ENCODE assay signal across 1 cellular context in the genomic region with DNA sequence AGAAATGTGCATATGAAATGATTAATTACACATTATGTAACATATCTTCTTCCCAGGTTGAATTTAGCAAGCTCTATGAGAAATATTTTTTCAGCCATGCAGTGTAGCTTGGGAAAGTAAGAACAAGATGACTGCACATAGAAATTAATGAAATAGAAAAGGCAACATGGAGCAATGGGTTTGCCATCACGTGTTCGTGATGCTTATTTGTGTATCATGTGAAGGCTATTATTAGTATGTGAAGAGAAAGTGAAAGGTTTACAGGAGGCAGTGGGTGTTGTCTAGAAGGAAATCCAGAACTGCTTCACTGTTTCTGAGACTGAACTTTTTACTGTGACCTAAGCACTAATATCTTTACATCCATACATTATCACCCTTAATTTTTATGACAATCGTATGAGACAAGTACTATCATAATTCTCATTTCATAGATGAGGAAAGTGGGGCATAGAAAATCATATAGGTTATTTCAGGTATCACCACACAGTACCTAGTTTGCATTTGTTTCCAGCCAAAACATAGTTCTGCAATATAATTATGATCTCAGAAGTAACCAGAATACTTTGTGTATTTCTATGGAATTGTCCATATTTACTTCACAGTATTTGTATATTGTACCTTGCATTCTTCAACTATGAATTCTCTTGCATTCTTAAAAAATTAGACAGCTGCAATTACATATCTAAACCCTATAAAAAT.
A peak's percentile ranks its signal among the peaks of the same experiment; 100 is the strongest.
TF ChIP-seq lines count a peak whose summit lies in the region.

No MANE protein-coding gene starts in this region.

TF ChIP-seq in GM12878, 131 proteins besides CTCF, POLR2A, EP300 and RAD21:
- TF ChIP-seq, protein P1, sequence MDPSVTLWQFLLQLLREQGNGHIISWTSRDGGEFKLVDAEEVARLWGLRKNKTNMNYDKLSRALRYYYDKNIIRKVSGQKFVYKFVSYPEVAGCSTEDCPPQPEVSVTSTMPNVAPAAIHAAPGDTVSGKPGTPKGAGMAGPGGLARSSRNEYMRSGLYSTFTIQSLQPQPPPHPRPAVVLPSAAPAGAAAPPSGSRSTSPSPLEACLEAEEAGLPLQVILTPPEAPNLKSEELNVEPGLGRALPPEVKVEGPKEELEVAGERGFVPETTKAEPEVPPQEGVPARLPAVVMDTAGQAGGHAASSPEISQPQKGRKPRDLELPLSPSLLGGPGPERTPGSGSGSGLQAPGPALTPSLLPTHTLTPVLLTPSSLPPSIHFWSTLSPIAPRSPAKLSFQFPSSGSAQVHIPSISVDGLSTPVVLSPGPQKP (IDR thresholded peaks at IDR 0.05; ENCODE audit: low read depth, low read length): no peak
- TF ChIP-seq, protein P2, sequence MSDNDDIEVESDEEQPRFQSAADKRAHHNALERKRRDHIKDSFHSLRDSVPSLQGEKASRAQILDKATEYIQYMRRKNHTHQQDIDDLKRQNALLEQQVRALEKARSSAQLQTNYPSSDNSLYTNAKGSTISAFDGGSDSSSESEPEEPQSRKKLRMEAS (IDR thresholded peaks at IDR 0.05; ENCODE audit: low read depth, low read length): peak; percentile 66; the same call in 1 of the 2 replicates
- 0 out of 2 replicates have a peak, but pooled peaks have one; percentile 51 for TF ChIP-seq CREB1 (IDR thresholded peaks at IDR 0.05; ENCODE audit: low read depth)
- TF ChIP-seq, protein P3, sequence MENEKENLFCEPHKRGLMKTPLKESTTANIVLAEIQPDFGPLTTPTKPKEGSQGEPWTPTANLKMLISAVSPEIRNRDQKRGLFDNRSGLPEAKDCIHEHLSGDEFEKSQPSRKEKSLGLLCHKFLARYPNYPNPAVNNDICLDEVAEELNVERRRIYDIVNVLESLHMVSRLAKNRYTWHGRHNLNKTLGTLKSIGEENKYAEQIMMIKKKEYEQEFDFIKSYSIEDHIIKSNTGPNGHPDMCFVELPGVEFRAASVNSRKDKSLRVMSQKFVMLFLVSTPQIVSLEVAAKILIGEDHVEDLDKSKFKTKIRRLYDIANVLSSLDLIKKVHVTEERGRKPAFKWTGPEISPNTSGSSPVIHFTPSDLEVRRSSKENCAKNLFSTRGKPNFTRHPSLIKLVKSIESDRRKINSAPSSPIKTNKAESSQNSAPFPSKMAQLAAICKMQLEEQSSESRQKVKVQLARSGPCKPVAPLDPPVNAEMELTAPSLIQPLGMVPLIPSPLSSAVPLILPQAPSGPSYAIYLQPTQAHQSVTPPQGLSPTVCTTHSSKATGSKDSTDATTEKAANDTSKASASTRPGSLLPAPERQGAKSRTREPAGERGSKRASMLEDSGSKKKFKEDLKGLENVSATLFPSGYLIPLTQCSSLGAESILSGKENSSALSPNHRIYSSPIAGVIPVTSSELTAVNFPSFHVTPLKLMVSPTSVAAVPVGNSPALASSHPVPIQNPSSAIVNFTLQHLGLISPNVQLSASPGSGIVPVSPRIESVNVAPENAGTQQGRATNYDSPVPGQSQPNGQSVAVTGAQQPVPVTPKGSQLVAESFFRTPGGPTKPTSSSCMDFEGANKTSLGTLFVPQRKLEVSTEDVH (IDR thresholded peaks at IDR 0.05; ENCODE audit: low read depth, partially characterized antibody): no peak
- 0 out of 2 replicates have a peak, but pooled peaks have one; percentile 21 for TF ChIP-seq MXI1 (IDR thresholded peaks at IDR 0.05; ENCODE audit: low read depth, low read length)
- TF ChIP-seq YY1 (IDR thresholded peaks at IDR 0.05; ENCODE audit: low read depth, low read length): 0 out of 2 replicates have a peak, but pooled peaks have one; percentile 43
- TF ChIP-seq BHLHE40 (IDR thresholded peaks at IDR 0.05; ENCODE audit: borderline replicate concordance in 1 of 2, low read depth in 2 of 2, low read length in 1 of 2): peak; percentile 90 to 92
- TF ChIP-seq, protein P4, sequence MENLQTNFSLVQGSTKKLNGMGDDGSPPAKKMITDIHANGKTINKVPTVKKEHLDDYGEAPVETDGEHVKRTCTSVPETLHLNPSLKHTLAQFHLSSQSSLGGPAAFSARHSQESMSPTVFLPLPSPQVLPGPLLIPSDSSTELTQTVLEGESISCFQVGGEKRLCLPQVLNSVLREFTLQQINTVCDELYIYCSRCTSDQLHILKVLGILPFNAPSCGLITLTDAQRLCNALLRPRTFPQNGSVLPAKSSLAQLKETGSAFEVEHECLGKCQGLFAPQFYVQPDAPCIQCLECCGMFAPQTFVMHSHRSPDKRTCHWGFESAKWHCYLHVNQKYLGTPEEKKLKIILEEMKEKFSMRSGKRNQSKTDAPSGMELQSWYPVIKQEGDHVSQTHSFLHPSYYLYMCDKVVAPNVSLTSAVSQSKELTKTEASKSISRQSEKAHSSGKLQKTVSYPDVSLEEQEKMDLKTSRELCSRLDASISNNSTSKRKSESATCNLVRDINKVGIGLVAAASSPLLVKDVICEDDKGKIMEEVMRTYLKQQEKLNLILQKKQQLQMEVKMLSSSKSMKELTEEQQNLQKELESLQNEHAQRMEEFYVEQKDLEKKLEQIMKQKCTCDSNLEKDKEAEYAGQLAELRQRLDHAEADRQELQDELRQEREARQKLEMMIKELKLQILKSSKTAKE (IDR thresholded peaks at IDR 0.05; ENCODE audit: low read depth, poor library complexity, severe bottlenecking): peak; percentile 46
- TF ChIP-seq RAD51 (IDR thresholded peaks at IDR 0.05): peak; percentile 99
- TF ChIP-seq, protein P5, sequence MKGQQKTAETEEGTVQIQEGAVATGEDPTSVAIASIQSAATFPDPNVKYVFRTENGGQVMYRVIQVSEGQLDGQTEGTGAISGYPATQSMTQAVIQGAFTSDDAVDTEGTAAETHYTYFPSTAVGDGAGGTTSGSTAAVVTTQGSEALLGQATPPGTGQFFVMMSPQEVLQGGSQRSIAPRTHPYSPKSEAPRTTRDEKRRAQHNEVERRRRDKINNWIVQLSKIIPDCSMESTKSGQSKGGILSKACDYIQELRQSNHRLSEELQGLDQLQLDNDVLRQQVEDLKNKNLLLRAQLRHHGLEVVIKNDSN (IDR thresholded peaks at IDR 0.05; ENCODE audit: borderline replicate concordance, extremely low read length, insufficient read depth, low read depth, low read length): peak; percentile 78
- TF ChIP-seq, protein P6, sequence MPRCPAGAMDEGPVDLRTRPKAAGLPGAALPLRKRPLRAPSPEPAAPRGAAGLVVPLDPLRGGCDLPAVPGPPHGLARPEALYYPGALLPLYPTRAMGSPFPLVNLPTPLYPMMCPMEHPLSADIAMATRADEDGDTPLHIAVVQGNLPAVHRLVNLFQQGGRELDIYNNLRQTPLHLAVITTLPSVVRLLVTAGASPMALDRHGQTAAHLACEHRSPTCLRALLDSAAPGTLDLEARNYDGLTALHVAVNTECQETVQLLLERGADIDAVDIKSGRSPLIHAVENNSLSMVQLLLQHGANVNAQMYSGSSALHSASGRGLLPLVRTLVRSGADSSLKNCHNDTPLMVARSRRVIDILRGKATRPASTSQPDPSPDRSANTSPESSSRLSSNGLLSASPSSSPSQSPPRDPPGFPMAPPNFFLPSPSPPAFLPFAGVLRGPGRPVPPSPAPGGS (IDR thresholded peaks at IDR 0.05; ENCODE audit: borderline replicate concordance, insufficient read depth, low read depth, low read length, poor library complexity, severe bottlenecking): peak; percentile 53
- no peak for TF ChIP-seq ZZZ3 (IDR thresholded peaks at IDR 0.05; ENCODE audit: control insufficient read depth, insufficient read length, low read depth)
- peak; percentile 10; the same call in 1 of the 2 replicates for TF ChIP-seq ZNF24 (IDR thresholded peaks at IDR 0.05)
- TF ChIP-seq MEF2B (IDR thresholded peaks at IDR 0.05; ENCODE audit: partially characterized antibody, poor library complexity, severe bottlenecking): peak; percentile 90
- peak; percentile 36; the same call in 1 of the 2 replicates for TF ChIP-seq DPF2 (IDR thresholded peaks at IDR 0.05)
- TF ChIP-seq HDAC2 (IDR thresholded peaks at IDR 0.05): no peak
- TF ChIP-seq, protein P7, sequence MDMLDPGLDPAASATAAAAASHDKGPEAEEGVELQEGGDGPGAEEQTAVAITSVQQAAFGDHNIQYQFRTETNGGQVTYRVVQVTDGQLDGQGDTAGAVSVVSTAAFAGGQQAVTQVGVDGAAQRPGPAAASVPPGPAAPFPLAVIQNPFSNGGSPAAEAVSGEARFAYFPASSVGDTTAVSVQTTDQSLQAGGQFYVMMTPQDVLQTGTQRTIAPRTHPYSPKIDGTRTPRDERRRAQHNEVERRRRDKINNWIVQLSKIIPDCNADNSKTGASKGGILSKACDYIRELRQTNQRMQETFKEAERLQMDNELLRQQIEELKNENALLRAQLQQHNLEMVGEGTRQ (IDR thresholded peaks at IDR 0.05; ENCODE audit: borderline replicate concordance, low read depth, low read length): peak; percentile 92
- no peak; the same call in 1 of the 2 replicates for TF ChIP-seq ASH2L (IDR thresholded peaks at IDR 0.05; ENCODE audit: borderline replicate concordance, low read depth)
- TF ChIP-seq JUNB (IDR thresholded peaks at IDR 0.05): peak; percentile 29
- TF ChIP-seq, protein P8, sequence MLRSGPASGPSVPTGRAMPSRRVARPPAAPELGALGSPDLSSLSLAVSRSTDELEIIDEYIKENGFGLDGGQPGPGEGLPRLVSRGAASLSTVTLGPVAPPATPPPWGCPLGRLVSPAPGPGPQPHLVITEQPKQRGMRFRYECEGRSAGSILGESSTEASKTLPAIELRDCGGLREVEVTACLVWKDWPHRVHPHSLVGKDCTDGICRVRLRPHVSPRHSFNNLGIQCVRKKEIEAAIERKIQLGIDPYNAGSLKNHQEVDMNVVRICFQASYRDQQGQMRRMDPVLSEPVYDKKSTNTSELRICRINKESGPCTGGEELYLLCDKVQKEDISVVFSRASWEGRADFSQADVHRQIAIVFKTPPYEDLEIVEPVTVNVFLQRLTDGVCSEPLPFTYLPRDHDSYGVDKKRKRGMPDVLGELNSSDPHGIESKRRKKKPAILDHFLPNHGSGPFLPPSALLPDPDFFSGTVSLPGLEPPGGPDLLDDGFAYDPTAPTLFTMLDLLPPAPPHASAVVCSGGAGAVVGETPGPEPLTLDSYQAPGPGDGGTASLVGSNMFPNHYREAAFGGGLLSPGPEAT (IDR thresholded peaks at IDR 0.05; ENCODE audit: low read depth): peak; percentile 76; the same call in 1 of the 2 replicates
- TF ChIP-seq IKZF2 (IDR thresholded peaks at IDR 0.05): peak in 1 of 2 experiments; percentile 26; a peak in 1 of 4 replicates
- TF ChIP-seq CHD2 (IDR thresholded peaks at IDR 0.05; ENCODE audit: borderline replicate concordance, low read depth, low read length): 0 out of 2 replicates have a peak, but pooled peaks have one; percentile 20
- 0 out of 2 replicates have a peak, but pooled peaks have one; percentile 4 for TF ChIP-seq MTA2 (IDR thresholded peaks at IDR 0.05; ENCODE audit: low read depth)
- TF ChIP-seq NBN (IDR thresholded peaks at IDR 0.05): no peak
- peak; percentile 62; the same call in 1 of the 2 replicates for TF ChIP-seq CREM (IDR thresholded peaks at IDR 0.05; ENCODE audit: low read depth)
- TF ChIP-seq, protein P9, sequence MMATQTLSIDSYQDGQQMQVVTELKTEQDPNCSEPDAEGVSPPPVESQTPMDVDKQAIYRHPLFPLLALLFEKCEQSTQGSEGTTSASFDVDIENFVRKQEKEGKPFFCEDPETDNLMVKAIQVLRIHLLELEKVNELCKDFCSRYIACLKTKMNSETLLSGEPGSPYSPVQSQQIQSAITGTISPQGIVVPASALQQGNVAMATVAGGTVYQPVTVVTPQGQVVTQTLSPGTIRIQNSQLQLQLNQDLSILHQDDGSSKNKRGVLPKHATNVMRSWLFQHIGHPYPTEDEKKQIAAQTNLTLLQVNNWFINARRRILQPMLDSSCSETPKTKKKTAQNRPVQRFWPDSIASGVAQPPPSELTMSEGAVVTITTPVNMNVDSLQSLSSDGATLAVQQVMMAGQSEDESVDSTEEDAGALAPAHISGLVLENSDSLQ (IDR thresholded peaks at IDR 0.05): 0 out of 2 replicates have a peak, but pooled peaks have one; percentile 39
- no peak for TF ChIP-seq ESRRA (IDR thresholded peaks at IDR 0.05; ENCODE audit: low read length)
- TF ChIP-seq IRF4 (IDR thresholded peaks at IDR 0.05; ENCODE audit: low read depth, low read length): 0 out of 2 replicates have a peak, but pooled peaks have one; percentile 37
- TF ChIP-seq, protein P10, sequence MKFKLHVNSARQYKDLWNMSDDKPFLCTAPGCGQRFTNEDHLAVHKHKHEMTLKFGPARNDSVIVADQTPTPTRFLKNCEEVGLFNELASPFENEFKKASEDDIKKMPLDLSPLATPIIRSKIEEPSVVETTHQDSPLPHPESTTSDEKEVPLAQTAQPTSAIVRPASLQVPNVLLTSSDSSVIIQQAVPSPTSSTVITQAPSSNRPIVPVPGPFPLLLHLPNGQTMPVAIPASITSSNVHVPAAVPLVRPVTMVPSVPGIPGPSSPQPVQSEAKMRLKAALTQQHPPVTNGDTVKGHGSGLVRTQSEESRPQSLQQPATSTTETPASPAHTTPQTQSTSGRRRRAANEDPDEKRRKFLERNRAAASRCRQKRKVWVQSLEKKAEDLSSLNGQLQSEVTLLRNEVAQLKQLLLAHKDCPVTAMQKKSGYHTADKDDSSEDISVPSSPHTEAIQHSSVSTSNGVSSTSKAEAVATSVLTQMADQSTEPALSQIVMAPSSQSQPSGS (IDR thresholded peaks at IDR 0.05; ENCODE audit: low read length): peak; percentile 64
- TF ChIP-seq NFIC (IDR thresholded peaks at IDR 0.05; ENCODE audit: low read depth, low read length): peak; percentile 71
- no peak for TF ChIP-seq SUZ12 (IDR thresholded peaks at IDR 0.05; ENCODE audit: unreplicated experiment)
- 0 out of 2 replicates have a peak, but pooled peaks have one; percentile 29 for TF ChIP-seq RUNX3 (IDR thresholded peaks at IDR 0.05; ENCODE audit: low read length)
- peak; percentile 62 for TF ChIP-seq ATF7 (IDR thresholded peaks at IDR 0.05; ENCODE audit: low read depth)
- TF ChIP-seq ZNF217 (IDR thresholded peaks at IDR 0.05): 0 out of 2 replicates have a peak, but pooled peaks have one; percentile 18
- peak; percentile 88 for TF ChIP-seq MEF2A (IDR thresholded peaks at IDR 0.05; ENCODE audit: insufficient read depth, low read depth, low read length)
- 0 out of 2 replicates have a peak, but pooled peaks have one; percentile 15 for TF ChIP-seq GABPA (IDR thresholded peaks at IDR 0.05; ENCODE audit: low read depth)
- TF ChIP-seq EED (IDR thresholded peaks at IDR 0.05; ENCODE audit: low read depth): no peak
- peak; percentile 40; the same call in 1 of the 3 replicates for TF ChIP-seq POU2F2 (IDR thresholded peaks at IDR 0.05; ENCODE audit: borderline replicate concordance, low read depth, low read length)
- TF ChIP-seq, protein P11, sequence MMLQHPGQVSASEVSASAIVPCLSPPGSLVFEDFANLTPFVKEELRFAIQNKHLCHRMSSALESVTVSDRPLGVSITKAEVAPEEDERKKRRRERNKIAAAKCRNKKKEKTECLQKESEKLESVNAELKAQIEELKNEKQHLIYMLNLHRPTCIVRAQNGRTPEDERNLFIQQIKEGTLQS (IDR thresholded peaks at IDR 0.05; ENCODE audit: borderline replicate concordance, extremely low read depth, low read depth, low read length): peak; percentile 74; the same call in 1 of the 2 replicates
